In genomic region chr1:25433389-25434186, GRCh38 we compare ENCODE assay signal across 10 cellular contexts. TPM values are rescaled to one million over a fixed set of nuclear protein-coding genes. Genes with fewer than 3 reads are reported as not detected.
DNase-seq lines count a peak whose midpoint lies in the region; ATAC-seq, FAIRE-seq and TF ChIP-seq lines count a peak whose summit lies in the region.
"Had no signal": no experiment of that assay in that cellular context is flagged by ENCODE, and none has a peak within 500 bp of the region (broad histone marks: within the 10 kb centered on the region; RNA-seq: fewer than 3 reads in every experiment).

No MANE protein-coding gene starts in this region.

- no peak for TF ChIP-seq POLR2A in GM12891 (IDR thresholded peaks at IDR 0.05; ENCODE audit: low read depth, low read length)

- no peak for TF ChIP-seq RAD21 in SK-N-SH (IDR thresholded peaks at IDR 0.05; ENCODE audit: low read length)

- CTCF ChIA-PET in SK-N-SH (lab: Yijun Ruan, JAX) = interaction anchor here (1.2 kb wide), 1 partner anchor 17 kb away, joined by 3 read pairs; no protein-coding TSS in a partner anchor

- H3K4me2 ChIP-seq in SK-N-SH = peak overlapping the region; percentile 79

- H3K36me3 ChIP-seq in SK-N-SH (replicated peaks in 1 of 2; ENCODE audit: control insufficient read depth in 1 of 2, insufficient read depth in 2 of 2, low read length in 1 of 2) = peaks cover 3 to 8% of the 10 kb centered on the region in 2 experiments

- peak overlapping the region in 1 of 2 experiments; percentile 12; a peak in 1 of 4 replicates for H3K27ac ChIP-seq in SK-N-SH (ENCODE audit: low read depth in 2 of 2, low read length in 1 of 2)

- H3K4me3 ChIP-seq in SK-N-SH (ENCODE audit: low read depth in 2 of 2, low read length in 1 of 2) = no peak overlapping the region

- peak overlapping the region; percentile 55 for H3K27ac Mint-ChIP-seq in activated T-helper 17 cell treated with anti-CD3 and anti-CD28 coated beads, Interleukin-2, amount 50 U/mL, for 72 hours
- peak overlapping the region; percentile 27 for H3K27ac Mint-ChIP-seq in stimulated activated memory B cell treated with anti-CD40 and anti-IgM and Interleukin-4, amounts not matched to agents 10 μg/mL and 1 μg/mL and 100 μg/mL, for 72 hours

- peaks cover 78% of the 10 kb centered on the region for H3K79me2 ChIP-seq in SK-N-SH (ENCODE audit: insufficient read depth)

- H3F3A ChIP-seq in SK-N-SH (replicated peaks; ENCODE audit: insufficient read depth) = peaks cover 10% of the 10 kb centered on the region

- H4K20me1 ChIP-seq in SK-N-SH (ENCODE audit: insufficient read depth) = peaks cover 43% of the 10 kb centered on the region

- ATAC-seq in SK-N-SH treated with all-trans-retinoic acid at 6 μM for 48 hours = no peak
- ATAC-seq in activated T-helper 17 cell treated with anti-CD3 and anti-CD28 coated beads, Interleukin-2, amount 50 U/mL, for 72 hours (replicated peaks) = no peak
- ATAC-seq in stimulated activated memory B cell treated with anti-CD40 and anti-IgM and Interleukin-4, amounts not matched to agents 10 μg/mL and 1 μg/mL and 100 μg/mL, for 72 hours = no peak
- ATAC-seq in left lobe of liver = no peak

- peaks cover 31% of the 10 kb centered on the region for H3K36me3 Mint-ChIP-seq in activated T-helper 17 cell treated with anti-CD3 and anti-CD28 coated beads, Interleukin-2, amount 50 U/mL, for 72 hours (ENCODE audit: low read depth)
- no peaks in the 10 kb centered on the region for H3K36me3 Mint-ChIP-seq in stimulated activated memory B cell treated with anti-CD40 and anti-IgM and Interleukin-4, amounts not matched to agents 10 μg/mL and 1 μg/mL and 100 μg/mL, for 72 hours

- peaks cover 22 to 35% of the 10 kb centered on the region in 2 experiments; a peak in 3 of 4 replicates for H3K4me1 ChIP-seq in SK-N-SH (ENCODE audit: control insufficient read depth in 1 of 2, insufficient read depth in 2 of 2, low read depth in 1 of 2, low read length in 1 of 2)

- H3K4me1 Mint-ChIP-seq in activated T-helper 17 cell treated with anti-CD3 and anti-CD28 coated beads, Interleukin-2, amount 50 U/mL, for 72 hours = peaks cover 36% of the 10 kb centered on the region
- H3K4me1 Mint-ChIP-seq in stimulated activated memory B cell treated with anti-CD40 and anti-IgM and Interleukin-4, amounts not matched to agents 10 μg/mL and 1 μg/mL and 100 μg/mL, for 72 hours = peaks cover 66% of the 10 kb centered on the region

- no peak for DNase-seq in SK-N-SH
- peak; percentile 39 for DNase-seq in inferior parietal cortex (ENCODE audit: extremely low spot score)
- no peak for DNase-seq in GM12891 (ENCODE audit: insufficient read length, low spot score)
- DNase-seq in dermis blood vessel endothelial cell = no peak
- DNase-seq in left lobe of liver (ENCODE audit: low spot score) = no peak
- DNase-seq: activated gamma-delta T cell, NCI-H2171 had no signal

- no peak overlapping the region for H2AFZ ChIP-seq in SK-N-SH (ENCODE audit: low read depth)

- H3K9me3 ChIP-seq in SK-N-SH = no peaks in the 10 kb centered on the region

- FAIRE-seq in GM12891 (lab: Jason Lieb, UNC) = no peak

- POLR2A ChIA-PET in SK-N-SH (lab: Yijun Ruan, JAX) = no interaction called here

- no peak for TF ChIP-seq CTCF in SK-N-SH (IDR thresholded peaks at IDR 0.05)

- WGBS in SK-N-SH (ENCODE audit: low lambda C conversion rate) = 74% methylated on average over 4 of the region's 4 CpGs

- H3K27me3 Mint-ChIP-seq in activated T-helper 17 cell treated with anti-CD3 and anti-CD28 coated beads, Interleukin-2, amount 50 U/mL, for 72 hours = no peaks in the 10 kb centered on the region
- H3K27me3 Mint-ChIP-seq in stimulated activated memory B cell treated with anti-CD40 and anti-IgM and Interleukin-4, amounts not matched to agents 10 μg/mL and 1 μg/mL and 100 μg/mL, for 72 hours = no peaks in the 10 kb centered on the region

- no peaks in the 10 kb centered on the region for H3K9me2 ChIP-seq in SK-N-SH

- peak overlapping the region; percentile 71 for H3K4me3 Mint-ChIP-seq in activated T-helper 17 cell treated with anti-CD3 and anti-CD28 coated beads, Interleukin-2, amount 50 U/mL, for 72 hours
- H3K4me3 Mint-ChIP-seq in stimulated activated memory B cell treated with anti-CD40 and anti-IgM and Interleukin-4, amounts not matched to agents 10 μg/mL and 1 μg/mL and 100 μg/mL, for 72 hours = no peak overlapping the region

- H3K27me3 ChIP-seq in SK-N-SH (ENCODE audit: insufficient read depth) = no peaks in the 10 kb centered on the region

- no peaks in the 10 kb centered on the region for H3K9me3 Mint-ChIP-seq in activated T-helper 17 cell treated with anti-CD3 and anti-CD28 coated beads, Interleukin-2, amount 50 U/mL, for 72 hours
- no peaks in the 10 kb centered on the region for H3K9me3 Mint-ChIP-seq in stimulated activated memory B cell treated with anti-CD40 and anti-IgM and Interleukin-4, amounts not matched to agents 10 μg/mL and 1 μg/mL and 100 μg/mL, for 72 hours

- no peak for TF ChIP-seq EP300 in SK-N-SH (IDR thresholded peaks at IDR 0.05; ENCODE audit: borderline replicate concordance in 1 of 2, low read depth in 1 of 2, low read length in 1 of 2)

- H3K9ac ChIP-seq in SK-N-SH = peak overlapping the region; percentile 86; the same call in 1 of the 2 replicates

TF ChIP-seq in SK-N-SH, 30 proteins besides CTCF, POLR2A, EP300 and RAD21:
- no peak for TF ChIP-seq MEF2A (IDR thresholded peaks at IDR 0.05; ENCODE audit: borderline replicate concordance, low read depth)

TF ChIP-seq in SK-N-SH treated with all-trans-retinoic acid at 6 μM for 48 hours, 23 proteins besides CTCF, POLR2A, EP300 and RAD21 (continues in another document):
- TF ChIP-seq SNAI2 (CRISPR knock-in tag; IDR thresholded peaks at IDR 0.05) (no peak), ESRRG (CRISPR knock-in tag; IDR thresholded peaks at IDR 0.05) (no peak), TSHZ2 (CRISPR knock-in tag; IDR thresholded peaks at IDR 0.05) (no peak)

TF ChIP-seq in GM12891, 5 proteins besides CTCF, POLR2A, EP300 and RAD21:
- TF ChIP-seq POU2F2 (IDR thresholded peaks at IDR 0.05; ENCODE audit: low read depth, low read length) = no peak
- TF ChIP-seq PAX5 (IDR thresholded peaks at IDR 0.05; ENCODE audit: insufficient read depth, low read length, severe bottlenecking) = no peak
- no peak for TF ChIP-seq TAF1 (IDR thresholded peaks at IDR 0.05; ENCODE audit: low read depth, low read length)
- no peak for TF ChIP-seq POLR2AphosphoS5 (IDR thresholded peaks at IDR 0.05; ENCODE audit: low read depth, low read length)
- TF ChIP-seq SPI1 (IDR thresholded peaks at IDR 0.05; ENCODE audit: low read depth, low read length) = no peak

RNA-seq across cellular contexts. Expression of gene MACO1, which starts 2.9 kb away (rescaled TPM):
- 6.9 and 7.4 TPM in 2 replicates for polyA plus RNA-seq in SK-N-SH (2012; rRNA removed)
- 7.4 and 9.2 TPM in 2 replicates for polyA plus RNA-seq in SK-N-SH (2012; cell fraction: cytosol; rRNA removed)
- 8.1 and 12.5 TPM in 2 replicates for polyA plus RNA-seq in SK-N-SH (2012; cell fraction: nucleus; rRNA removed)
- total RNA-seq in activated T-helper 17 cell treated with anti-CD3 and anti-CD28 coated beads, Interleukin-2, amount 50 U/mL, for 72 hours = 10 to 100 TPM; 12.4 to 18.8 TPM
- 6.4 TPM for polyA plus RNA-seq in GM12891 (2012; ENCODE audit: low read depth, missing spikeins)
- total RNA-seq in dermis blood vessel endothelial cell (28.5 and 29.1 TPM in 2 replicates), left lobe of liver (34.0 TPM)

RNA-seq across cellular contexts. Expression of gene RHCE, which starts 13.0 kb away (rescaled TPM):
- 0.54 and 0.57 TPM in 2 replicates for polyA plus RNA-seq in SK-N-SH (2012; rRNA removed)
- polyA plus RNA-seq in SK-N-SH (2012; cell fraction: cytosol; rRNA removed) = 0.77 and 0.90 TPM in 2 replicates
- polyA plus RNA-seq in SK-N-SH (2012; cell fraction: nucleus; rRNA removed) = 0.36 and 0.68 TPM in 2 replicates
- total RNA-seq in activated T-helper 17 cell treated with anti-CD3 and anti-CD28 coated beads, Interleukin-2, amount 50 U/mL, for 72 hours = 1 to 10 TPM in 1 of 2 donors, not detected in 1; 1.3 TPM
- 0.42 TPM for polyA plus RNA-seq in GM12891 (2012; ENCODE audit: low read depth, missing spikeins)
- total RNA-seq in dermis blood vessel endothelial cell (0.34 and 0.93 TPM in 2 replicates), left lobe of liver (0.65 TPM)
